Comparison of ENCODE assay signal across 11 cellular contexts in genomic region chr17:58334661-58335060, GRCh38. TPM values are rescaled to one million over a fixed set of nuclear protein-coding genes. Genes with fewer than 3 reads are reported as not detected.
DNase-seq lines count a peak whose midpoint lies in the region; ATAC-seq, FAIRE-seq and TF ChIP-seq lines count a peak whose summit lies in the region.
"Had no signal": no experiment of that assay in that cellular context is flagged by ENCODE, and none has a peak within 500 bp of the region (broad histone marks: within the 10 kb centered on the region; RNA-seq: fewer than 3 reads in every experiment).

No MANE protein-coding gene starts in this region.

- CTCF ChIA-PET in HEK293 (lab: Yijun Ruan, JAX): interaction anchor here (0.9 to 1.3 kb wide), 2 partner anchors 17 kb away, joined by 3 to 5 read pairs; no protein-coding TSS in a partner anchor
- CTCF ChIA-PET in Calu3 (lab: Charles Lee): no interaction called here

- POLR2A ChIA-PET in HEK293 (lab: Yijun Ruan, JAX): interaction anchor here (2.1 kb wide), 1 partner anchor 82 kb away, joined by 5 read pairs; the partner anchor contains the start of gene RNF43
- POLR2A ChIA-PET in activated naive CD8-positive, alpha-beta T cell treated with anti-CD3 and anti-CD28 coated beads, Interleukin-2, amount 10 ng/mL, durations not matched to agents 7 days and 5 days (lab: Charles Lee): interaction anchor here (1.4 to 25.9 kb wide), 4 partner anchors 5 to 297 kb away, joined by 4 to 2283 read pairs (median 1386); partner anchors contain the start of genes SUPT4H1 and TSPOAP1

- H3K27ac Mint-ChIP-seq in CD4-positive, CD25-positive, alpha-beta regulatory T cell: peak overlapping the region; percentile 93 to 100 (median 99)
- H3K27ac Mint-ChIP-seq in activated naive CD8-positive, alpha-beta T cell treated with anti-CD3 and anti-CD28 coated beads, Interleukin-2, amount 10 ng/mL, durations not matched to agents 7 days and 5 days: peak overlapping the region; percentile 97
- H3K27ac Mint-ChIP-seq in natural killer cell (peak overlapping the region; percentile 87 to 93), Calu3 (ENCODE audit: unreplicated experiment) (no peak overlapping the region)

- H3K4me1 Mint-ChIP-seq in CD4-positive, CD25-positive, alpha-beta regulatory T cell: peaks cover 0 to 63% (median 39%) of the 10 kb centered on the region in 4 donors
- peaks cover 39% of the 10 kb centered on the region for H3K4me1 Mint-ChIP-seq in activated naive CD8-positive, alpha-beta T cell treated with anti-CD3 and anti-CD28 coated beads, Interleukin-2, amount 10 ng/mL, durations not matched to agents 7 days and 5 days
- peaks cover 74 to 92% of the 10 kb centered on the region in 2 donors for H3K4me1 Mint-ChIP-seq in natural killer cell
- peaks cover 9% of the 10 kb centered on the region for H3K4me1 Mint-ChIP-seq in Calu3 (ENCODE audit: low read depth, unreplicated experiment)

- no peak for FAIRE-seq in frontal cortex (lab: Jason Lieb, UNC)

- peaks cover 81% of the 10 kb centered on the region for H3K4me1 ChIP-seq in CD4-positive, CD25-positive, alpha-beta regulatory T cell (ENCODE audit: control insufficient read depth, insufficient read depth, low read length, poor library complexity, severe bottlenecking)
- H3K4me1 ChIP-seq in HEK293 (ENCODE audit: control insufficient read depth, insufficient read depth, low read length): no peaks in the 10 kb centered on the region; the same call in 1 of the 2 replicates

- BruUV-seq in Calu3 (replicated peaks; lab: Mats Ljungman, UMichigan): no TSS peak

- ATAC-seq in CD4-positive, CD25-positive, alpha-beta regulatory T cell (ENCODE audit: low read depth in 2 of 2): no peak
- ATAC-seq in activated naive CD8-positive, alpha-beta T cell treated with anti-CD3 and anti-CD28 coated beads, Interleukin-2, amount 10 ng/mL, durations not matched to agents 7 days and 5 days (ENCODE audit: low read depth): no peak
- ATAC-seq in natural killer cell: no peak

- no peaks in the 10 kb centered on the region for H3K9me3 Mint-ChIP-seq in CD4-positive, CD25-positive, alpha-beta regulatory T cell
- no peaks in the 10 kb centered on the region for H3K9me3 Mint-ChIP-seq in activated naive CD8-positive, alpha-beta T cell treated with anti-CD3 and anti-CD28 coated beads, Interleukin-2, amount 10 ng/mL, durations not matched to agents 7 days and 5 days
- H3K9me3 Mint-ChIP-seq in natural killer cell (no peaks in the 10 kb centered on the region), Calu3 (ENCODE audit: low read depth, unreplicated experiment) (no peaks in the 10 kb centered on the region)

- peaks cover 4% of the 10 kb centered on the region for H3K27me3 Mint-ChIP-seq in CD4-positive, CD25-positive, alpha-beta regulatory T cell
- no peaks in the 10 kb centered on the region for H3K27me3 Mint-ChIP-seq in activated naive CD8-positive, alpha-beta T cell treated with anti-CD3 and anti-CD28 coated beads, Interleukin-2, amount 10 ng/mL, durations not matched to agents 7 days and 5 days
- no peaks in the 10 kb centered on the region for H3K27me3 Mint-ChIP-seq in natural killer cell (ENCODE audit: low read depth in 2 of 2)
- H3K27me3 Mint-ChIP-seq in Calu3 (ENCODE audit: unreplicated experiment): no peaks in the 10 kb centered on the region

- no peaks in the 10 kb centered on the region for H3K9me3 ChIP-seq in CD4-positive, CD25-positive, alpha-beta regulatory T cell (ENCODE audit: control insufficient read depth in 2 of 2, low read length in 2 of 2)
- no peaks in the 10 kb centered on the region for H3K9me3 ChIP-seq in HEK293 (ENCODE audit: control insufficient read depth, insufficient read depth, low read depth, low read length)

- H3K4me3 ChIP-seq in CD4-positive, CD25-positive, alpha-beta regulatory T cell (ENCODE audit: low read depth, low read length): peak overlapping the region; percentile 92
- H3K4me3 ChIP-seq in HEK293 (ENCODE audit: low read depth, low read length): no peak overlapping the region

- H3K4me3 Mint-ChIP-seq in CD4-positive, CD25-positive, alpha-beta regulatory T cell: peak overlapping the region; percentile 97 to 100 (median 99)
- peak overlapping the region; percentile 93 for H3K4me3 Mint-ChIP-seq in activated naive CD8-positive, alpha-beta T cell treated with anti-CD3 and anti-CD28 coated beads, Interleukin-2, amount 10 ng/mL, durations not matched to agents 7 days and 5 days
- H3K4me3 Mint-ChIP-seq in natural killer cell (peak overlapping the region; percentile 90), Calu3 (ENCODE audit: low read depth, unreplicated experiment) (no peak overlapping the region)

- H3K27me3 ChIP-seq in CD4-positive, CD25-positive, alpha-beta regulatory T cell (ENCODE audit: control insufficient read depth, insufficient read depth, low read length): no peaks in the 10 kb centered on the region

- TF ChIP-seq CTCF in HEK293 (tag by site-specific recombination; IDR thresholded peaks at IDR 0.05) (no peak), natural killer cell (IDR thresholded peaks at IDR 0.05) (no peak), Calu3 (IDR thresholded peaks at IDR 0.05; ENCODE audit: unreplicated experiment) (no peak)

- peak overlapping the region; percentile 99 for H3K27ac ChIP-seq in CD4-positive, CD25-positive, alpha-beta regulatory T cell (ENCODE audit: insufficient read depth, low read length, poor library complexity, severe bottlenecking)
- H3K27ac ChIP-seq in HEK293 (ENCODE audit: extremely low read depth, low read depth, low read length): no peak overlapping the region

- intact Hi-C loops in natural killer cell (cut with micrococcal nuclease): loop anchor here (5.0 kb wide), 1 partner anchor 183 kb away; no protein-coding TSS in a partner anchor
- intact Hi-C loops in Calu3 (cut with micrococcal nuclease; ENCODE audit: unreplicated experiment): no loop called here

- peak in 1 of 3 donors; percentile 33 for DNase-seq in CD4-positive, CD25-positive, alpha-beta regulatory T cell
- no peak for DNase-seq in activated naive CD8-positive, alpha-beta T cell treated with anti-CD3 and anti-CD28 coated beads, Interleukin-2, amount 10 ng/mL, durations not matched to agents 7 days and 5 days
- peak; percentile 16 for DNase-seq in natural killer cell
- no peak for DNase-seq in NCI-H524 (lab: John Stamatoyannopoulos, UW)
- DNase-seq in Calu3: no peak
- no peak for DNase-seq in dedifferentiated amniotic fluid mesenchymal stem cell (ENCODE audit: extremely low spot score)
- DNase-seq in frontal cortex (ENCODE audit: low spot score in 2 of 2): no peak
- DNase-seq: dermis blood vessel endothelial cell, hippocampal formation, NCI-H774 had no signal

- H3K36me3 Mint-ChIP-seq in CD4-positive, CD25-positive, alpha-beta regulatory T cell: peaks cover 19% of the 10 kb centered on the region
- peaks cover 36% of the 10 kb centered on the region for H3K36me3 Mint-ChIP-seq in activated naive CD8-positive, alpha-beta T cell treated with anti-CD3 and anti-CD28 coated beads, Interleukin-2, amount 10 ng/mL, durations not matched to agents 7 days and 5 days
- H3K36me3 Mint-ChIP-seq in natural killer cell (peaks cover 7% of the 10 kb centered on the region), Calu3 (ENCODE audit: insufficient read depth, unreplicated experiment) (peaks cover 4% of the 10 kb centered on the region)

- peaks cover 10% of the 10 kb centered on the region for H3K36me3 ChIP-seq in CD4-positive, CD25-positive, alpha-beta regulatory T cell (ENCODE audit: control insufficient read depth, insufficient read depth, low read length)
- H3K36me3 ChIP-seq in HEK293 (ENCODE audit: control insufficient read depth in 2 of 2, insufficient read depth in 1 of 2, low read length in 2 of 2): no peaks in the 10 kb centered on the region

TF ChIP-seq in HEK293, 187 proteins besides CTCF, POLR2A, EP300 and RAD21:
- TF ChIP-seq ZBTB8A (tag by site-specific recombination; IDR thresholded peaks at IDR 0.05) (no peak), OSR2 (tag by site-specific recombination; IDR thresholded peaks at IDR 0.05) (no peak), KLF9 (tag by site-specific recombination; IDR thresholded peaks at IDR 0.05; ENCODE audit: low read depth) (no peak), ZBTB17 (tag by site-specific recombination; IDR thresholded peaks at IDR 0.05) (no peak), SP3 (tag by site-specific recombination; IDR thresholded peaks at IDR 0.05) (no peak), SCRT2 (tag by site-specific recombination; IDR thresholded peaks at IDR 0.05) (peak; percentile 91), ZNF707 (tag by site-specific recombination; IDR thresholded peaks at IDR 0.05) (no peak), ZNF776 (tag by site-specific recombination; IDR thresholded peaks at IDR 0.05; ENCODE audit: borderline replicate concordance) (no peak), ZFHX2 (tag by site-specific recombination; conservative IDR thresholded peaks at IDR 0.05) (no peak), SCRT1 (tag by site-specific recombination; IDR thresholded peaks at IDR 0.05; ENCODE audit: borderline replicate concordance) (peak; percentile 29; the same call in 1 of the 2 replicates), ZNF214 (tag by site-specific recombination; IDR thresholded peaks at IDR 0.05; ENCODE audit: borderline replicate concordance) (no peak)

RNA-seq across cellular contexts. Expression of gene TSPOAP1, which starts 6.1 kb away (rescaled TPM):
- 47.4 TPM for total RNA-seq in CD4-positive, CD25-positive, alpha-beta regulatory T cell
- polyA plus RNA-seq in CD4-positive, CD25-positive, alpha-beta regulatory T cell: 1 to 10 TPM in 2 of 4 donors, under 1 TPM in 2; 0.73 to 1.6 (median 0.92) TPM
- 10 to 100 TPM; 70.6 to 77.7 TPM for total RNA-seq in activated naive CD8-positive, alpha-beta T cell treated with anti-CD3 and anti-CD28 coated beads, Interleukin-2, amount 10 ng/mL, durations not matched to agents 7 days and 5 days
- total RNA-seq in natural killer cell (100 to 1,000 TPM; 176 to 282 (median 246) TPM), Calu3 (2022) (not detected in 2 replicates), frontal cortex (31.0 TPM)

RNA-seq across cellular contexts. Expression of gene SUPT4H1, which starts 17.3 kb away (rescaled TPM):
- 52.6 TPM for total RNA-seq in CD4-positive, CD25-positive, alpha-beta regulatory T cell
- polyA plus RNA-seq in CD4-positive, CD25-positive, alpha-beta regulatory T cell: 100 to 1,000 TPM; 123 to 177 (median 136) TPM
- total RNA-seq in activated naive CD8-positive, alpha-beta T cell treated with anti-CD3 and anti-CD28 coated beads, Interleukin-2, amount 10 ng/mL, durations not matched to agents 7 days and 5 days: 10 to 100 TPM; 66.4 to 70.2 TPM
- total RNA-seq in natural killer cell (10 to 100 TPM; 55.9 to 68.3 (median 68.1) TPM), Calu3 (2022) (40.3 and 46.7 TPM in 2 replicates), frontal cortex (35.1 TPM)

RNA-seq across cellular contexts. Expression of gene MPO, which starts 53.9 kb away (rescaled TPM):
- total RNA-seq in CD4-positive, CD25-positive, alpha-beta regulatory T cell: not detected
- polyA plus RNA-seq in CD4-positive, CD25-positive, alpha-beta regulatory T cell: under 1 TPM in 1 of 4 donors, not detected in 3; 0.19 TPM
- not detected for total RNA-seq in activated naive CD8-positive, alpha-beta T cell treated with anti-CD3 and anti-CD28 coated beads, Interleukin-2, amount 10 ng/mL, durations not matched to agents 7 days and 5 days
- total RNA-seq in natural killer cell (1 to 10 TPM in 2 of 3 donors, not detected in 1; 1.8 to 1.9 TPM), Calu3 (2022) (not detected in 2 replicates), frontal cortex (1.2 TPM)
- total RNA-seq: dermis blood vessel endothelial cell had no signal

Comparison
In these comparisons a context has a peak if more than half of its experiments do, and no peak if none do; other contexts are left out.
1. RNA of gene TSPOAP1, which starts 6.1 kb away (total RNA-seq): 176 to 282 TPM in natural killer cell, 70.6 to 77.7 TPM in activated naive CD8-positive, alpha-beta T cell treated with anti-CD3 and anti-CD28 coated beads, Interleukin-2, amount 10 ng/mL, durations not matched to agents 7 days and 5 days, 47.4 TPM in CD4-positive, CD25-positive, alpha-beta regulatory T cell (single experiment) and 31.0 TPM in frontal cortex (single experiment); not detected in Calu3; every median in the first group is over 10 times any median in the second.